14 cellular contexts compared by ENCODE assay signal in genomic region chr18:68662779-68663178, GRCh38. TPM values are rescaled to one million over a fixed set of nuclear protein-coding genes. Genes with fewer than 3 reads are reported as not detected.
DNase-seq lines count a peak whose midpoint lies in the region; ATAC-seq and TF ChIP-seq lines count a peak whose summit lies in the region.
"Had no signal": no experiment of that assay in that cellular context is flagged by ENCODE, and none has a peak within 500 bp of the region (broad histone marks: within the 10 kb centered on the region; RNA-seq: fewer than 3 reads in every experiment).

No MANE protein-coding gene starts in this region.

- no peaks in the 10 kb centered on the region for H3K9me2 ChIP-seq in PC-3 (replicated peaks; ENCODE audit: low read length)

- no peak overlapping the region for H3K9ac ChIP-seq in PC-3 (ENCODE audit: low read length)

- POLR2A ChIA-PET in PC-3 (lab: Charles Lee; ENCODE audit: unreplicated experiment), result no interaction called here

- H4K20me1 ChIP-seq in PC-3 (ENCODE audit: low read length), result no peaks in the 10 kb centered on the region

- no peak overlapping the region for H3K4me2 ChIP-seq in PC-3 (ENCODE audit: low read length)

- no peaks in the 10 kb centered on the region for H3K9me3 ChIP-seq in PC-3 (ENCODE audit: low read length)

- DNase-seq in AG10803 (ENCODE audit: low read depth) (peak; percentile 25), PC-3 (peak; percentile 51), fibroblast of the aortic adventitia (ENCODE audit: low read depth) (peak; percentile 28), NCI-H187 treated with DMSO at 0.1 percent for 48 hours (lab: John Stamatoyannopoulos, UW) (no peak), posterior vena cava (ENCODE audit: low spot score) (no peak), NCI-H1105 (lab: John Stamatoyannopoulos, UW) (no peak)
- DNase-seq: CD4-positive, alpha-beta T cell; effector memory CD8-positive, alpha-beta T cell; NCI-H345; stimulated activated naive CD4-positive, alpha-beta T cell treated with Interleukin-2 at 50 U/mL for 16 hours had no signal

- peaks cover 8% of the 10 kb centered on the region; the same call in 1 of the 2 replicates for H3K4me1 ChIP-seq in PC-3 (ENCODE audit: insufficient read depth, low read length)

- H3K27me3 ChIP-seq in PC-3 (ENCODE audit: low read length), result no peaks in the 10 kb centered on the region

- TF ChIP-seq CTCF in AG10803 (conservative IDR thresholded peaks at IDR 0.05; ENCODE audit: low read length) (no peak; the same call in 1 of the 2 replicates), PC-3 (conservative IDR thresholded peaks at IDR 0.05; ENCODE audit: low read depth, low read length) (peak; percentile 29; the same call in 1 of the 2 replicates), fibroblast of the aortic adventitia (IDR thresholded peaks at IDR 0.05; ENCODE audit: insufficient read depth, low read length) (peak; percentile 3)

- no peak overlapping the region for H3K27ac ChIP-seq in PC-3 (ENCODE audit: low read length)
- H3K27ac ChIP-seq: SK-N-MC had no signal

- ATAC-seq in GM19351 (IDR thresholded peaks at IDR 0.05; ENCODE audit: unreplicated experiment) (peak; percentile 47), PC-3 (peak; percentile 48; the same call in 1 of the 2 replicates), GM21390 (IDR thresholded peaks at IDR 0.05; ENCODE audit: unreplicated experiment) (no peak)
- ATAC-seq: effector memory CD8-positive, alpha-beta T cell; natural killer cell treated with Interleukin-12 subunit alpha and Interleukin-12 subunit beta and Interleukin-15 and Interleukin-18, amount 100 ng/mL, for 72 hours had no signal

- no peaks in the 10 kb centered on the region for H3K36me3 ChIP-seq in PC-3 (ENCODE audit: low read depth, low read length)

- CTCF ChIA-PET in PC-3 (lab: Charles Lee), result no interaction called here

- H3K4me3 ChIP-seq in AG10803 (ENCODE audit: low read length), result no peak overlapping the region
- no peak overlapping the region for H3K4me3 ChIP-seq in PC-3 (ENCODE audit: low read length)
- H3K4me3 ChIP-seq in fibroblast of the aortic adventitia (ENCODE audit: low read depth, low read length), result no peak overlapping the region
- H3K4me3 ChIP-seq: SK-N-MC had no signal

- intact Hi-C loops in PC-3 (cut with micrococcal nuclease), result loop anchor here (5.0 to 10.0 kb wide), 2 partner anchors 75 to 798 kb away; no protein-coding TSS in a partner anchor
- intact Hi-C loops in posterior vena cava (cut with DNase I), result loop anchor here (5.0 to 10.0 kb wide), 2 partner anchors 1445 to 1448 kb away; no protein-coding TSS in a partner anchor

- no peak overlapping the region for H2AFZ ChIP-seq in PC-3 (ENCODE audit: low read length)

- no peaks in the 10 kb centered on the region for H3K79me2 ChIP-seq in PC-3 (ENCODE audit: low read length)

- no peaks in the 10 kb centered on the region for H3F3A ChIP-seq in PC-3 (ENCODE audit: low read length, unreplicated experiment)

- no TSS peak for BruUV-seq in PC-3 (replicated peaks; lab: Mats Ljungman, UMichigan)

RNA-seq across cellular contexts. Expression of gene TMX3, which starts 52.1 kb away (rescaled TPM):
- 39.1 and 50.1 TPM in 2 replicates for total RNA-seq in PC-3 (2014; rRNA removed)
- total RNA-seq in fibroblast of the aortic adventitia (ENCODE audit: low replicate concordance), result 80.8 and 93.3 TPM in 2 replicates
- 10 to 100 TPM; 41.8 to 44.0 TPM for total RNA-seq in posterior vena cava

Comparison
In these comparisons a context has a peak if more than half of its experiments do, and no peak if none do; other contexts are left out.
1. DNase-seq: peak in AG10803 (single experiment), PC-3 (single experiment) and fibroblast of the aortic adventitia (single experiment); none in NCI-H187 treated with DMSO at 0.1 percent for 48 hours (single experiment), posterior vena cava (single experiment) and NCI-H1105 (single experiment).